ENCODE assay signal across 16 cellular contexts in genomic region chr7:109101332-109101731, GRCh38.
A peak's percentile ranks its signal among the peaks of the same experiment; 100 is the strongest.
DNase-seq lines count a peak whose midpoint lies in the region; ATAC-seq, FAIRE-seq and TF ChIP-seq lines count a peak whose summit lies in the region.
"Had no signal": no experiment of that assay in that cellular context is flagged by ENCODE, and none has a peak within 500 bp of the region (broad histone marks: within the 10 kb centered on the region; RNA-seq: fewer than 3 reads in every experiment).

No MANE protein-coding gene starts in this region.

- no peak for ATAC-seq in left lung
- ATAC-seq: HCT116 had no signal

- peaks cover 2% of the 10 kb centered on the region for H3K4me1 ChIP-seq in endodermal cell (ENCODE audit: control insufficient read depth, insufficient read depth, low read length)
- no peaks in the 10 kb centered on the region for H3K4me1 ChIP-seq in left lung
- H3K4me1 ChIP-seq: BE2C had no signal

- WGBS in endodermal cell (ENCODE audit: insufficient coverage in 1 of 2, insufficient read length in 1 of 2), 2 experiments = 79 to 100% methylated on average over 1 of the region's 1 CpG

- peak; percentile 4 for DNase-seq in D721Med (ENCODE audit: insufficient read length, low spot score)
- peak; percentile 96 for DNase-seq in NCI-H82 (lab: John Stamatoyannopoulos, UW)
- no peak for DNase-seq in endodermal cell
- peak; percentile 56 for DNase-seq in retinal pigment epithelial cell (ENCODE audit: low read depth)
- no peak for DNase-seq in left lung
- DNase-seq in nephron progenitor cell = no peak
- DNase-seq in activated CD4-positive, alpha-beta T cell treated with anti-CD3 and anti-CD28 coated beads, Interleukin-2, amount 10 ng/mL, durations not matched to agents 24 days and 14 days = no peak
- DNase-seq: BE2C; CD4-positive, alpha-beta memory T cell; DND-41; GDM1; IMR-90 had no signal

- TF ChIP-seq CTCF in D721Med (IDR thresholded peaks at IDR 0.05; ENCODE audit: insufficient read depth, missing control alignments) (no peak), endodermal cell (conservative IDR thresholded peaks at IDR 0.05) (peak; percentile 49), retinal pigment epithelial cell (conservative IDR thresholded peaks at IDR 0.05; ENCODE audit: low read depth, low read length) (no peak), left lung (IDR thresholded peaks at IDR 0.05) (no peak), nephron progenitor cell (IDR thresholded peaks at IDR 0.05) (no peak)

- peak; percentile 77 for FAIRE-seq in D721Med (lab: Jason Lieb, UNC)
- FAIRE-seq: GM12892, H54 had no signal

- H3K36me3 Mint-ChIP-seq in endodermal cell (ENCODE audit: low read depth) (no peaks in the 10 kb centered on the region), nephron progenitor cell (ENCODE audit: low read depth) (no peaks in the 10 kb centered on the region)
- no peaks in the 10 kb centered on the region for H3K36me3 Mint-ChIP-seq in activated CD4-positive, alpha-beta T cell treated with anti-CD3 and anti-CD28 coated beads, Interleukin-2, amount 10 ng/mL, durations not matched to agents 24 days and 14 days (ENCODE audit: low read depth)
- H3K36me3 Mint-ChIP-seq: CD4-positive, alpha-beta memory T cell had no signal

- intact Hi-C loops in left lung (cut with DNase I) = no loop called here
- intact Hi-C loops in activated CD4-positive, alpha-beta T cell treated with anti-CD3 and anti-CD28 coated beads, Interleukin-2, amount 10 ng/mL, durations not matched to agents 24 days and 14 days (cut with micrococcal nuclease) = no loop called here

- H3K4me1 Mint-ChIP-seq in endodermal cell = peaks cover 10% of the 10 kb centered on the region
- no peaks in the 10 kb centered on the region for H3K4me1 Mint-ChIP-seq in nephron progenitor cell
- no peaks in the 10 kb centered on the region for H3K4me1 Mint-ChIP-seq in activated CD4-positive, alpha-beta T cell treated with anti-CD3 and anti-CD28 coated beads, Interleukin-2, amount 10 ng/mL, durations not matched to agents 24 days and 14 days
- H3K4me1 Mint-ChIP-seq: CD4-positive, alpha-beta memory T cell had no signal

- H3K27me3 Mint-ChIP-seq in endodermal cell (ENCODE audit: insufficient read depth) = peaks cover 39% of the 10 kb centered on the region
- no peaks in the 10 kb centered on the region for H3K27me3 Mint-ChIP-seq in nephron progenitor cell (ENCODE audit: low read depth, poor library complexity)
- no peaks in the 10 kb centered on the region for H3K27me3 Mint-ChIP-seq in activated CD4-positive, alpha-beta T cell treated with anti-CD3 and anti-CD28 coated beads, Interleukin-2, amount 10 ng/mL, durations not matched to agents 24 days and 14 days
- H3K27me3 Mint-ChIP-seq: CD4-positive, alpha-beta memory T cell had no signal

- H3K9me3 ChIP-seq in endodermal cell (ENCODE audit: control insufficient read depth, low read length) (no peaks in the 10 kb centered on the region), left lung (no peaks in the 10 kb centered on the region)
- H3K9me3 ChIP-seq: BE2C had no signal

- H3K4me3 Mint-ChIP-seq in endodermal cell (no peak overlapping the region), nephron progenitor cell (no peak overlapping the region)
- no peak overlapping the region for H3K4me3 Mint-ChIP-seq in activated CD4-positive, alpha-beta T cell treated with anti-CD3 and anti-CD28 coated beads, Interleukin-2, amount 10 ng/mL, durations not matched to agents 24 days and 14 days
- H3K4me3 Mint-ChIP-seq: CD4-positive, alpha-beta memory T cell had no signal

- H3K27me3 ChIP-seq in endodermal cell (ENCODE audit: control insufficient read depth, insufficient read depth, low read length, poor library complexity, severe bottlenecking) (peaks cover 37% of the 10 kb centered on the region), left lung (no peaks in the 10 kb centered on the region)
- H3K27me3 ChIP-seq: BE2C had no signal

- H3K27ac Mint-ChIP-seq in endodermal cell = no peak overlapping the region
- no peak overlapping the region for H3K27ac Mint-ChIP-seq in nephron progenitor cell
- no peak overlapping the region for H3K27ac Mint-ChIP-seq in activated CD4-positive, alpha-beta T cell treated with anti-CD3 and anti-CD28 coated beads, Interleukin-2, amount 10 ng/mL, durations not matched to agents 24 days and 14 days
- H3K27ac Mint-ChIP-seq: CD4-positive, alpha-beta memory T cell had no signal

- H3K36me3 ChIP-seq in endodermal cell (ENCODE audit: control insufficient read depth, insufficient read depth, low read length) (no peaks in the 10 kb centered on the region), left lung (no peaks in the 10 kb centered on the region)
- H3K36me3 ChIP-seq: BE2C had no signal

- no peak overlapping the region for H3K9ac ChIP-seq in endodermal cell (ENCODE audit: extremely low read depth, low read length, poor library complexity, severe bottlenecking)

- H3K27ac ChIP-seq in endodermal cell (ENCODE audit: low read depth, low read length) (no peak overlapping the region), left lung (no peak overlapping the region)
- H3K27ac ChIP-seq: C4-2B had no signal

- H3K9me3 Mint-ChIP-seq in endodermal cell (no peaks in the 10 kb centered on the region), nephron progenitor cell (no peaks in the 10 kb centered on the region)
- no peaks in the 10 kb centered on the region for H3K9me3 Mint-ChIP-seq in activated CD4-positive, alpha-beta T cell treated with anti-CD3 and anti-CD28 coated beads, Interleukin-2, amount 10 ng/mL, durations not matched to agents 24 days and 14 days

- H3K4me3 ChIP-seq in endodermal cell (ENCODE audit: low read length) (no peak overlapping the region), retinal pigment epithelial cell (ENCODE audit: low read length) (no peak overlapping the region), left lung (no peak overlapping the region)

Comparison
In these comparisons a context has a peak if more than half of its experiments do, and no peak if none do; other contexts are left out.
1. DNase-seq: peak in D721Med (single experiment), NCI-H82 (single experiment) and retinal pigment epithelial cell (single experiment); none in endodermal cell (single experiment), left lung (0 of 2), nephron progenitor cell (single experiment) and activated CD4-positive, alpha-beta T cell treated with anti-CD3 and anti-CD28 coated beads, Interleukin-2, amount 10 ng/mL, durations not matched to agents 24 days and 14 days (single experiment).